ENCODE assay signal across 8 cellular contexts in genomic region chr4:15001248-15001824, GRCh38. TPM values are rescaled to one million over a fixed set of nuclear protein-coding genes. Genes with fewer than 3 reads are reported as not detected.
A peak's percentile ranks its signal among the peaks of the same experiment; 100 is the strongest.
DNase-seq lines count a peak whose midpoint lies in the region; ATAC-seq and TF ChIP-seq lines count a peak whose summit lies in the region.

No MANE protein-coding gene starts in this region.

- peak overlapping the region; percentile 73 for H2AFZ ChIP-seq in OCI-LY3 (ENCODE audit: low read depth, low read length)

- peaks cover 0 to 4% (median 0%) of the 10 kb centered on the region in 3 donors for H3K27me3 Mint-ChIP-seq in CD14-positive monocyte (ENCODE audit: low read depth in 3 of 3)
- peaks cover 28% of the 10 kb centered on the region for H3K27me3 Mint-ChIP-seq in nephron progenitor cell (ENCODE audit: low read depth, poor library complexity)

- peaks cover 0 to 3% (median 0%) of the 10 kb centered on the region in 7 donors for H3K9me3 Mint-ChIP-seq in CD14-positive monocyte
- peaks cover 5% of the 10 kb centered on the region for H3K9me3 Mint-ChIP-seq in nephron progenitor cell

- H3K4me1 Mint-ChIP-seq in CD14-positive monocyte (peaks cover 21% of the 10 kb centered on the region), nephron progenitor cell (peaks cover 10% of the 10 kb centered on the region)

- peak overlapping the region; percentile 94 to 97 (median 96) for H3K27ac Mint-ChIP-seq in CD14-positive monocyte
- no peak overlapping the region for H3K27ac Mint-ChIP-seq in nephron progenitor cell

- H3K36me3 ChIP-seq in OCI-LY3 (replicated peaks; ENCODE audit: low read depth, low read length) (no peaks in the 10 kb centered on the region), stomach smooth muscle (ENCODE audit: control insufficient read depth in 2 of 2, insufficient read depth in 2 of 2, low read length in 2 of 2) (no peaks in the 10 kb centered on the region)

- peak overlapping the region; percentile 90 to 93 for H3K4me3 Mint-ChIP-seq in CD14-positive monocyte
- H3K4me3 Mint-ChIP-seq in nephron progenitor cell, result peak overlapping the region; percentile 85

- peaks cover 0 to 1% of the 10 kb centered on the region in 2 donors for H3K36me3 Mint-ChIP-seq in CD14-positive monocyte
- H3K36me3 Mint-ChIP-seq in nephron progenitor cell (ENCODE audit: low read depth), result no peaks in the 10 kb centered on the region

- DNase-seq in CD14-positive monocyte (ENCODE audit: low spot score), result peak; percentile 50
- peak; percentile 12 for DNase-seq in activated gamma-delta T cell (lab: John Stamatoyannopoulos, UW)
- DNase-seq in foreskin fibroblast, result peak; percentile 85 to 95
- peak; percentile 46 for DNase-seq in nephron progenitor cell

- H3K27me3 ChIP-seq in OCI-LY3 (ENCODE audit: low read depth, low read length) (no peaks in the 10 kb centered on the region), stomach smooth muscle (ENCODE audit: control insufficient read depth in 1 of 2, insufficient read depth in 2 of 2, low read length in 2 of 2) (no peaks in the 10 kb centered on the region)

- peaks cover 11% of the 10 kb centered on the region for H3K4me1 ChIP-seq in OCI-LY3 (ENCODE audit: low read length)
- H3K4me1 ChIP-seq in stomach smooth muscle (ENCODE audit: control insufficient read depth, insufficient read depth, low read length), result no peaks in the 10 kb centered on the region

- intact Hi-C loops in CD14-positive monocyte (cut with micrococcal nuclease), result loop anchor here (5.0 to 10.0 kb wide), 6 partner anchors 124 to 1517 kb away; partner anchors contain the start of genes BOD1L1 (in 2 of the 2), BST1 (in 1 of the 2), FBXL5 (in 1 of the 2) and RAB28 (in 1 of the 2)

- H3K9me3 ChIP-seq in OCI-LY3 (ENCODE audit: insufficient read depth, low read length), result no peaks in the 10 kb centered on the region
- H3K9me3 ChIP-seq in stomach smooth muscle (ENCODE audit: control insufficient read depth in 2 of 2, low read length in 2 of 2), result no peaks in the 10 kb centered on the region

- H4K20me1 ChIP-seq in OCI-LY3 (ENCODE audit: insufficient read depth, low read length), result peaks cover 10% of the 10 kb centered on the region; the same call in 1 of the 2 replicates

- H3K27ac ChIP-seq in OCI-LY3 (ENCODE audit: low read length) (peak overlapping the region; percentile 98), stomach smooth muscle (ENCODE audit: low read length) (peak overlapping the region; percentile 100)

- peaks cover 27% of the 10 kb centered on the region for H3K79me2 ChIP-seq in OCI-LY3 (ENCODE audit: low read length)

- H3K4me2 ChIP-seq in OCI-LY3 (ENCODE audit: low read length), result peak overlapping the region; percentile 86

- TF ChIP-seq CTCF in CD14-positive monocyte (IDR thresholded peaks at IDR 0.05) (no peak), OCI-LY3 (IDR thresholded peaks at IDR 0.05; ENCODE audit: low read depth, low read length) (0 out of 2 replicates have a peak, but pooled peaks have one; percentile 17), foreskin fibroblast (IDR thresholded peaks at IDR 0.05; ENCODE audit: low read depth, low read length) (no peak), nephron progenitor cell (IDR thresholded peaks at IDR 0.05) (no peak)

- H3K4me3 ChIP-seq in OCI-LY3 (ENCODE audit: low read length) (peak overlapping the region; percentile 93), foreskin fibroblast (ENCODE audit: low read depth in 1 of 2, low read length in 2 of 2) (peak overlapping the region; percentile 81 to 84), stomach smooth muscle (ENCODE audit: low read length in 2 of 2) (peak overlapping the region; percentile 78 to 95)

- H3K9ac ChIP-seq in OCI-LY3 (ENCODE audit: low read length) (peak overlapping the region; percentile 99), stomach smooth muscle (ENCODE audit: low read length in 2 of 2) (peak overlapping the region; percentile 80 to 96)

- ATAC-seq in GM19324 (IDR thresholded peaks at IDR 0.05; ENCODE audit: low FRiP score, unreplicated experiment), result peak; percentile 18
- ATAC-seq in HG03432 (IDR thresholded peaks at IDR 0.05; ENCODE audit: unreplicated experiment), result peak; percentile 15

RNA-seq across cellular contexts. Expression of gene CPEB2, which starts 0.9 kb away (rescaled TPM):
- 1 to 10 TPM; 1.6 to 1.7 TPM for polyA plus RNA-seq in CD14-positive monocyte

Comparison
In these comparisons a context has a peak if more than half of its experiments do, and no peak if none do; other contexts are left out.
1. Peak in every context shown above with its lines: DNase-seq, ATAC-seq, H3K4me3 ChIP-seq and H3K27ac ChIP-seq.
2. DNase-seq: peak in every context shown above with its lines; median percentile 90 in foreskin fibroblast; 50 in CD14-positive monocyte; 46 in nephron progenitor cell; 12 in activated gamma-delta T cell.